In the genomic region with DNA sequence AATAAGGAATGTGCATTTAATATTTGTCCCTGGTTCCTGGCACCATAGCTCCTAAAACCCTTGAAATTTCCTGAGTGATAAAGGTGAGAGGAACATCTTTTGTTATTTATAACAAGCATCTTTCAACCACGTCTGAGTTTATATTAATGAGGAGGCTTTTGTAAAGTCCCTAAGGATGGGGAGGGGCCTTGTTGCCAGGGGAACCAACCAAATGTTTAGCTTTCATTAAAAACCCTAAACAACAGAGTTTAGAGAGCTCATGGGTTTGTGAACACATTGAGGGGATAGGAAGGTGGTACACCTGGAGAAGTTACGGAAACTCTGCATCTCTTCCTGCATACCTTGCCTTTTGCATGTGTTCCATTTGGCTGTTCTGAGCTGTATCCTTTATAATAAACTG, we compare ENCODE assay signal across 20 cellular contexts.
DNase-seq lines count a peak whose midpoint lies in the region; ATAC-seq and TF ChIP-seq lines count a peak whose summit lies in the region.
"Had no signal": no experiment of that assay in that cellular context is flagged by ENCODE, and none has a peak within 500 bp of the region (broad histone marks: within the 10 kb centered on the region; RNA-seq: fewer than 3 reads in every experiment).

No MANE protein-coding gene starts in this region.

- H3K27ac Mint-ChIP-seq in endothelial cell (ENCODE audit: unreplicated experiment) (peak overlapping the region; percentile 50), naive B cell (peak overlapping the region in 4 of 6 donors; percentile 59 to 72 (median 62))

- H3K36me3 Mint-ChIP-seq in endothelial cell (ENCODE audit: low read depth, unreplicated experiment) (peaks cover 25% of the 10 kb centered on the region), naive B cell (peaks cover 35% of the 10 kb centered on the region in 2 donors)

- no peaks in the 10 kb centered on the region for H3K9me3 Mint-ChIP-seq in endothelial cell (ENCODE audit: unreplicated experiment)
- H3K9me3 Mint-ChIP-seq in naive B cell: peaks cover 0 to 3% (median 0%) of the 10 kb centered on the region in 7 donors

- no peak for TF ChIP-seq CTCF in endothelial cell (IDR thresholded peaks at IDR 0.05; ENCODE audit: unreplicated experiment)

- DNase-seq in NCI-H1436 (lab: John Stamatoyannopoulos, UW) (peak; percentile 7), NCI-H1436 treated with DMSO at 0.1 percent for 48 hours (lab: John Stamatoyannopoulos, UW) (no peak), M059J (ENCODE audit: low read depth) (peak; percentile 15), endothelial cell (ENCODE audit: low spot score) (no peak), naive B cell (no peak), dedifferentiated amniotic fluid mesenchymal stem cell (ENCODE audit: extremely low spot score) (no peak)
- DNase-seq: AML-193, COR-L47, DMS 273 treated with DMSO at 0.1 percent for 48 hours, DND-41, NCI-H1048, NCI-H146, NCI-H2081 treated with DMSO at 0.1 percent for 48 hours, NCI-H345, NCI-H524 treated with DMSO at 0.1 percent for 48 hours, SJCRH30 had no signal

- no peaks in the 10 kb centered on the region for H3K4me1 Mint-ChIP-seq in endothelial cell (ENCODE audit: unreplicated experiment)
- peaks cover 0 to 8% (median 0%) of the 10 kb centered on the region in 3 donors for H3K4me1 Mint-ChIP-seq in naive B cell

- ATAC-seq in naive B cell (ENCODE audit: low read depth in 2 of 2) (no peak), HG02610 (IDR thresholded peaks at IDR 0.05; ENCODE audit: unreplicated experiment) (no peak), GM18909 (IDR thresholded peaks at IDR 0.05; ENCODE audit: poor library complexity, unreplicated experiment) (no peak)
- ATAC-seq: HepG2, Panc1 had no signal

- H3K27me3 Mint-ChIP-seq in endothelial cell (ENCODE audit: unreplicated experiment): no peaks in the 10 kb centered on the region
- no peaks in the 10 kb centered on the region for H3K27me3 Mint-ChIP-seq in naive B cell

- H3K4me3 Mint-ChIP-seq in endothelial cell (ENCODE audit: unreplicated experiment) (no peak overlapping the region), naive B cell (no peak overlapping the region)

Comparison
In these comparisons a context has a peak if more than half of its experiments do, and no peak if none do; other contexts are left out.
1. DNase-seq: peak in NCI-H1436 (single experiment) and M059J (single experiment); none in NCI-H1436 treated with DMSO at 0.1 percent for 48 hours (single experiment), endothelial cell (single experiment), naive B cell (single experiment) and dedifferentiated amniotic fluid mesenchymal stem cell (single experiment).